Comparison of ENCODE assay signal across 26 cellular contexts in genomic region chr2:222854773-222855700, GRCh38. TPM values are rescaled to one million over a fixed set of nuclear protein-coding genes. Genes with fewer than 3 reads are reported as not detected.
A peak's percentile ranks its signal among the peaks of the same experiment; 100 is the strongest.
DNase-seq lines count a peak whose midpoint lies in the region; ATAC-seq and TF ChIP-seq lines count a peak whose summit lies in the region.
"Had no signal": no experiment of that assay in that cellular context is flagged by ENCODE, and none has a peak within 500 bp of the region (broad histone marks: within the 10 kb centered on the region; RNA-seq: fewer than 3 reads in every experiment).

No MANE protein-coding gene starts in this region.

- H3K4me1 Mint-ChIP-seq in stimulated activated effector memory CD8-positive, alpha-beta T cell treated with anti-CD3 and anti-CD28 coated beads, Interleukin-12 subunit alpha, Interleukin-12 subunit beta, amount 100 ng/mL, for 72 hours = no peaks in the 10 kb centered on the region

- intact Hi-C loops in right cardiac atrium (cut with DNase I) = loop anchor here in 1 of 4 donors (5.0 kb wide), 1 partner anchor 43 kb away; no protein-coding TSS in a partner anchor
- intact Hi-C loops in left ventricle myocardium superior (cut with micrococcal nuclease) = no loop called here

- no peaks in the 10 kb centered on the region for H3K36me3 Mint-ChIP-seq in stimulated activated effector memory CD8-positive, alpha-beta T cell treated with anti-CD3 and anti-CD28 coated beads, Interleukin-12 subunit alpha, Interleukin-12 subunit beta, amount 100 ng/mL, for 72 hours
- H3K36me3 Mint-ChIP-seq: CD4-positive, alpha-beta memory T cell had no signal

- no peak for TF ChIP-seq CTCF in HEK293 (tag by site-specific recombination; IDR thresholded peaks at IDR 0.05)

- DNase-seq in right cardiac atrium (no peak), left ventricle myocardium superior (no peak), amniotic epithelial cell (ENCODE audit: low read depth) (peak; percentile 21), NCI-H187 (lab: John Stamatoyannopoulos, UW) (no peak)
- no peak for DNase-seq in stimulated activated effector memory CD8-positive, alpha-beta T cell treated with anti-CD3 and anti-CD28 coated beads, Interleukin-12 subunit alpha, Interleukin-12 subunit beta, amount 100 ng/mL, for 72 hours (ENCODE audit: low spot score in 2 of 2)
- DNase-seq: AML-193; C1 segment of cervical spinal cord; CD4-positive, alpha-beta memory T cell; COR-L47; NCI-H1105; NCI-H1436 treated with DMSO at 0.1 percent for 48 hours; NCI-H1930; NCI-H2227 treated with DMSO at 0.1 percent for 48 hours; NCI-H510A; NCI-H774; PC-9; SJCRH30; T-helper 17 cell had no signal

- ATAC-seq in right cardiac atrium (peak; percentile 24 to 88), left ventricle myocardium superior (no peak), GM18870 (IDR thresholded peaks at IDR 0.05; ENCODE audit: unreplicated experiment) (no peak), HG03039 (IDR thresholded peaks at IDR 0.05; ENCODE audit: unreplicated experiment) (no peak)
- peak; percentile 55 for ATAC-seq in stimulated activated effector memory CD8-positive, alpha-beta T cell treated with anti-CD3 and anti-CD28 coated beads, Interleukin-12 subunit alpha, Interleukin-12 subunit beta, amount 100 ng/mL, for 72 hours
- ATAC-seq: GM12878, HCT116, HepG2, Right ventricle myocardium inferior, SK-N-SH treated with all-trans-retinoic acid at 6 μM for 48 hours, T-helper 17 cell had no signal

- CTCF ChIA-PET in HEK293 (lab: Yijun Ruan, JAX) = interaction anchor here (0.7 kb wide), 1 partner anchor 48 kb away, joined by 3 read pairs; no protein-coding TSS in a partner anchor

- no peaks in the 10 kb centered on the region for H3K36me3 ChIP-seq in HEK293 (ENCODE audit: control insufficient read depth in 2 of 2, insufficient read depth in 1 of 2, low read length in 2 of 2)
- H3K36me3 ChIP-seq: SJCRH30 had no signal

- no peak overlapping the region for H3K4me3 Mint-ChIP-seq in stimulated activated effector memory CD8-positive, alpha-beta T cell treated with anti-CD3 and anti-CD28 coated beads, Interleukin-12 subunit alpha, Interleukin-12 subunit beta, amount 100 ng/mL, for 72 hours
- H3K4me3 Mint-ChIP-seq: CD4-positive, alpha-beta memory T cell; T-helper 17 cell had no signal

- no peak overlapping the region for H3K27ac ChIP-seq in right cardiac atrium (ENCODE audit: low read length)
- H3K27ac ChIP-seq in HEK293 (ENCODE audit: extremely low read depth, low read depth, low read length) = no peak overlapping the region
- H3K27ac ChIP-seq: PC-9, SJCRH30 had no signal

- H3K27me3 ChIP-seq in right cardiac atrium (ENCODE audit: control insufficient read depth, insufficient read depth) = no peaks in the 10 kb centered on the region
- H3K27me3 ChIP-seq: SJCRH30 had no signal

- no peaks in the 10 kb centered on the region for H3K9me3 ChIP-seq in right cardiac atrium (ENCODE audit: control insufficient read depth, low read length)
- no peaks in the 10 kb centered on the region for H3K9me3 ChIP-seq in HEK293 (ENCODE audit: control insufficient read depth, insufficient read depth, low read depth, low read length)
- H3K9me3 ChIP-seq: SJCRH30 had no signal

- 90% methylated on average over 11 of the region's 11 CpGs for WGBS in right cardiac atrium

- no peaks in the 10 kb centered on the region for H3K9me3 Mint-ChIP-seq in stimulated activated effector memory CD8-positive, alpha-beta T cell treated with anti-CD3 and anti-CD28 coated beads, Interleukin-12 subunit alpha, Interleukin-12 subunit beta, amount 100 ng/mL, for 72 hours
- H3K9me3 Mint-ChIP-seq: CD4-positive, alpha-beta memory T cell had no signal

- no peak overlapping the region for H3K4me3 ChIP-seq in right cardiac atrium (ENCODE audit: low read length)
- H3K4me3 ChIP-seq in HEK293 (ENCODE audit: low read depth, low read length) = no peak overlapping the region
- H3K4me3 ChIP-seq: GM12878, PC-9, SJCRH30 had no signal

- no peaks in the 10 kb centered on the region for H3K4me1 ChIP-seq in right cardiac atrium (ENCODE audit: control insufficient read depth, insufficient read depth, low read length)
- H3K4me1 ChIP-seq in HEK293 (ENCODE audit: control insufficient read depth, insufficient read depth, low read length) = no peaks in the 10 kb centered on the region

- no peak overlapping the region for H3K27ac Mint-ChIP-seq in stimulated activated effector memory CD8-positive, alpha-beta T cell treated with anti-CD3 and anti-CD28 coated beads, Interleukin-12 subunit alpha, Interleukin-12 subunit beta, amount 100 ng/mL, for 72 hours
- H3K27ac Mint-ChIP-seq: CD4-positive, alpha-beta memory T cell; T-helper 17 cell had no signal

- POLR2A ChIA-PET in HEK293 (lab: Yijun Ruan, JAX) = interaction anchor here (0.5 to 0.8 kb wide), 3 partner anchors 11 to 205 kb away, joined by 5 to 9 read pairs (median 6); no protein-coding TSS in a partner anchor

TF ChIP-seq in HEK293, 187 proteins besides CTCF, POLR2A, EP300 and RAD21 (continues in another document):
- no peak for TF ChIP-seq YY2 (tag by site-specific recombination; IDR thresholded peaks at IDR 0.05)
- TF ChIP-seq, protein P1, sequence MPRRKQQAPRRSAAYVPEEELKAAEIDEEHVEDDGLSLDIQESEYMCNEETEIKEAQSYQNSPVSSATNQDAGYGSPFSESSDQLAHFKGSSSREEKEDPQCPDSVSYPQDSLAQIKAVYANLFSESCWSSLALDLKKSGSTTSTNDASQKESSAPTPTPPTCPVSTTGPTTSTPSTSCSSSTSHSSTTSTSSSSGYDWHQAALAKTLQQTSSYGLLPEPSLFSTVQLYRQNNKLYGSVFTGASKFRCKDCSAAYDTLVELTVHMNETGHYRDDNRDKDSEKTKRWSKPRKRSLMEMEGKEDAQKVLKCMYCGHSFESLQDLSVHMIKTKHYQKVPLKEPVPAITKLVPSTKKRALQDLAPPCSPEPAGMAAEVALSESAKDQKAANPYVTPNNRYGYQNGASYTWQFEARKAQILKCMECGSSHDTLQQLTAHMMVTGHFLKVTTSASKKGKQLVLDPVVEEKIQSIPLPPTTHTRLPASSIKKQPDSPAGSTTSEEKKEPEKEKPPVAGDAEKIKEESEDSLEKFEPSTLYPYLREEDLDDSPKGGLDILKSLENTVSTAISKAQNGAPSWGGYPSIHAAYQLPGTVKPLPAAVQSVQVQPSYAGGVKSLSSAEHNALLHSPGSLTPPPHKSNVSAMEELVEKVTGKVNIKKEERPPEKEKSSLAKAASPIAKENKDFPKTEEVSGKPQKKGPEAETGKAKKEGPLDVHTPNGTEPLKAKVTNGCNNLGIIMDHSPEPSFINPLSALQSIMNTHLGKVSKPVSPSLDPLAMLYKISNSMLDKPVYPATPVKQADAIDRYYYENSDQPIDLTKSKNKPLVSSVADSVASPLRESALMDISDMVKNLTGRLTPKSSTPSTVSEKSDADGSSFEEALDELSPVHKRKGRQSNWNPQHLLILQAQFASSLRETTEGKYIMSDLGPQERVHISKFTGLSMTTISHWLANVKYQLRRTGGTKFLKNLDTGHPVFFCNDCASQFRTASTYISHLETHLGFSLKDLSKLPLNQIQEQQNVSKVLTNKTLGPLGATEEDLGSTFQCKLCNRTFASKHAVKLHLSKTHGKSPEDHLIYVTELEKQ (tag by site-specific recombination; IDR thresholded peaks at IDR 0.05; ENCODE audit: borderline replicate concordance) = no peak
- TF ChIP-seq, protein P2, sequence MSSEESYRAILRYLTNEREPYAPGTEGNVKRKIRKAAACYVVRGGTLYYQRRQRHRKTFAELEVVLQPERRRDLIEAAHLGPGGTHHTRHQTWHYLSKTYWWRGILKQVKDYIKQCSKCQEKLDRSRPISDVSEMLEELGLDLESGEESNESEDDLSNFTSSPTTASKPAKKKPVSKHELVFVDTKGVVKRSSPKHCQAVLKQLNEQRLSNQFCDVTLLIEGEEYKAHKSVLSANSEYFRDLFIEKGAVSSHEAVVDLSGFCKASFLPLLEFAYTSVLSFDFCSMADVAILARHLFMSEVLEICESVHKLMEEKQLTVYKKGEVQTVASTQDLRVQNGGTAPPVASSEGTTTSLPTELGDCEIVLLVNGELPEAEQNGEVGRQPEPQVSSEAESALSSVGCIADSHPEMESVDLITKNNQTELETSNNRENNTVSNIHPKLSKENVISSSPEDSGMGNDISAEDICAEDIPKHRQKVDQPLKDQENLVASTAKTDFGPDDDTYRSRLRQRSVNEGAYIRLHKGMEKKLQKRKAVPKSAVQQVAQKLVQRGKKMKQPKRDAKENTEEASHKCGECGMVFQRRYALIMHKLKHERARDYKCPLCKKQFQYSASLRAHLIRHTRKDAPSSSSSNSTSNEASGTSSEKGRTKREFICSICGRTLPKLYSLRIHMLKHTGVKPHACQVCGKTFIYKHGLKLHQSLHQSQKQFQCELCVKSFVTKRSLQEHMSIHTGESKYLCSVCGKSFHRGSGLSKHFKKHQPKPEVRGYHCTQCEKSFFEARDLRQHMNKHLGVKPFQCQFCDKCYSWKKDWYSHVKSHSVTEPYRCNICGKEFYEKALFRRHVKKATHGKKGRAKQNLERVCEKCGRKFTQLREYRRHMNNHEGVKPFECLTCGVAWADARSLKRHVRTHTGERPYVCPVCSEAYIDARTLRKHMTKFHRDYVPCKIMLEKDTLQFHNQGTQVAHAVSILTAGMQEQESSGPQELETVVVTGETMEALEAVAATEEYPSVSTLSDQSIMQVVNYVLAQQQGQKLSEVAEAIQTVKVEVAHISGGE (tag by site-specific recombination; conservative IDR thresholded peaks at IDR 0.05; ENCODE audit: low read depth) = peak; percentile 65
- no peak for TF ChIP-seq ZBTB20 (tag by site-specific recombination; IDR thresholded peaks at IDR 0.05)
- TF ChIP-seq ZNF548 (tag by site-specific recombination; IDR thresholded peaks at IDR 0.05) = no peak
- no peak for TF ChIP-seq BCL6B (tag by site-specific recombination; IDR thresholded peaks at IDR 0.05)
- TF ChIP-seq ZNF366 (tag by site-specific recombination; conservative IDR thresholded peaks at IDR 0.05) = no peak
- TF ChIP-seq SP3 (tag by site-specific recombination; IDR thresholded peaks at IDR 0.05) = no peak

RNA-seq across cellular contexts. Expression of gene ACSL3, which starts 5.8 kb away (rescaled TPM):
- 10 to 100 TPM; 35.2 to 50.4 (median 36.6) TPM for total RNA-seq in right cardiac atrium
- polyA plus RNA-seq in right cardiac atrium = 14.4 TPM
- 48.8 TPM for total RNA-seq in left ventricle myocardium superior

Comparison
In these comparisons a context has a peak if more than half of its experiments do, and no peak if none do; other contexts are left out.
1. ATAC-seq: peak in right cardiac atrium (2 of 2) and stimulated activated effector memory CD8-positive, alpha-beta T cell treated with anti-CD3 and anti-CD28 coated beads, Interleukin-12 subunit alpha, Interleukin-12 subunit beta, amount 100 ng/mL, for 72 hours (single experiment); none in left ventricle myocardium superior (single experiment), GM18870 (single experiment) and HG03039 (single experiment).